ENCODE assay signal across 1 cellular context in genomic region chr12:118015944-118016343, GRCh38.
A peak's percentile ranks its signal among the peaks of the same experiment; 100 is the strongest.
TF ChIP-seq lines count a peak whose summit lies in the region.

No MANE protein-coding gene starts in this region.

TF ChIP-seq in K562, 482 proteins besides CTCF, POLR2A, EP300 and RAD21:
- TF ChIP-seq MCM2 (IDR thresholded peaks at IDR 0.05; ENCODE audit: low read depth) (no peak), ARNT (IDR thresholded peaks at IDR 0.05) (0 out of 4 replicates have a peak, but pooled peaks of 1 of the 2 experiments have one; percentile 54)
